ENCODE assay signal across 22 cellular contexts in genomic region chr20:54468082-54468481, GRCh38. TPM values are rescaled to one million over a fixed set of nuclear protein-coding genes. Genes with fewer than 3 reads are reported as not detected.
DNase-seq lines count a peak whose midpoint lies in the region; ATAC-seq, FAIRE-seq and TF ChIP-seq lines count a peak whose summit lies in the region.
"Had no signal": no experiment of that assay in that cellular context is flagged by ENCODE, and none has a peak within 500 bp of the region (broad histone marks: within the 10 kb centered on the region; RNA-seq: fewer than 3 reads in every experiment).

No MANE protein-coding gene starts in this region.

- H3K27me3 ChIP-seq in fibroblast of lung (ENCODE audit: control insufficient read depth, insufficient read depth, low read length) (no peaks in the 10 kb centered on the region), sigmoid colon (no peaks in the 10 kb centered on the region)

- ATAC-seq in HG02623 (IDR thresholded peaks at IDR 0.05; ENCODE audit: unreplicated experiment), result no peak

- H3K9ac ChIP-seq in fibroblast of lung (ENCODE audit: insufficient read depth, low read length), result no peak overlapping the region

- H3K36me3 ChIP-seq in fibroblast of lung (ENCODE audit: control insufficient read depth, insufficient read depth, low read length) (no peaks in the 10 kb centered on the region), sigmoid colon (no peaks in the 10 kb centered on the region)

- H3K4me3 ChIP-seq in fibroblast of lung (replicated peaks in 1 of 4; ENCODE audit: control extremely low read depth in 1 of 4, insufficient read depth in 1 of 4, low read depth in 3 of 4, low read length in 4 of 4) (no peak overlapping the region), sigmoid colon (no peak overlapping the region)

- WGBS in sigmoid colon, 2 donors, result 79 to 85% methylated on average over 3 of the region's 3 CpGs

- intact Hi-C loops in sigmoid colon (cut with DNase I), result no loop called here

- H4K20me1 ChIP-seq in fibroblast of lung (ENCODE audit: control insufficient read depth, extremely low read depth, insufficient read depth, low read length), result no peaks in the 10 kb centered on the region

- no peak overlapping the region for H2AFZ ChIP-seq in fibroblast of lung (ENCODE audit: low read length)

- H3K4me1 ChIP-seq in fibroblast of lung (ENCODE audit: control insufficient read depth, extremely low read depth, insufficient read depth, low read length) (no peaks in the 10 kb centered on the region), sigmoid colon (no peaks in the 10 kb centered on the region)

- no peak for TF ChIP-seq CTCF in fibroblast of lung (conservative IDR thresholded peaks at IDR 0.05 in 1 of 2, IDR thresholded peaks at IDR 0.05 in 1 of 2; ENCODE audit: low read depth in 1 of 2, low read length in 2 of 2)
- TF ChIP-seq CTCF in sigmoid colon (IDR thresholded peaks at IDR 0.05), result no peak

- no peak for FAIRE-seq in H54 (lab: Jason Lieb, UNC)
- FAIRE-seq: GM12892, H1 had no signal

- no peak overlapping the region for H3K4me2 ChIP-seq in fibroblast of lung (ENCODE audit: extremely low read depth, insufficient read depth, low read length)

- DNase-seq in NCI-H2171 treated with DMSO at 0.1 percent for 48 hours (lab: John Stamatoyannopoulos, UW) (peak; percentile 17), NCI-H2171 (lab: John Stamatoyannopoulos, UW) (no peak), DMS 273 treated with DMSO at 0.1 percent for 48 hours (lab: John Stamatoyannopoulos, UW) (peak; percentile 26), NCI-H1694 treated with DMSO at 0.1 percent for 48 hours (lab: John Stamatoyannopoulos, UW) (peak; percentile 42), fibroblast of lung (ENCODE audit: low read depth in 2 of 2) (peak; percentile 5 to 10), H54 (ENCODE audit: insufficient read length, low spot score) (no peak), sigmoid colon (no peak)
- DNase-seq: C1 segment of cervical spinal cord; HFFc6; IMR-90; NCI-H1417 treated with DMSO at 0.1 percent for 48 hours; NCI-H345; NCI-H526 treated with DMSO at 0.1 percent for 48 hours; NK-92 treated with Interleukin-12 subunit alpha and Interleukin-12 subunit beta, amount 100 ng/mL, for 24 hours; T-helper 1 cell had no signal

- H3K9me3 ChIP-seq in fibroblast of lung (ENCODE audit: control insufficient read depth, insufficient read depth, low read depth, low read length) (no peaks in the 10 kb centered on the region), sigmoid colon (no peaks in the 10 kb centered on the region)

- H3K27ac ChIP-seq in fibroblast of lung (ENCODE audit: insufficient read depth, low read length) (no peak overlapping the region), sigmoid colon (no peak overlapping the region)
- H3K27ac ChIP-seq: RWPE1 had no signal

- H3K79me2 ChIP-seq in fibroblast of lung (ENCODE audit: control insufficient read depth, insufficient read depth, low read length), result no peaks in the 10 kb centered on the region

- TF ChIP-seq EP300 in sigmoid colon (IDR thresholded peaks at IDR 0.05), result no peak

- TF ChIP-seq POLR2A in H54 (IDR thresholded peaks at IDR 0.05; ENCODE audit: low read depth, low read length), result no peak
- TF ChIP-seq POLR2A in sigmoid colon (IDR thresholded peaks at IDR 0.05), result no peak

RNA-seq across cellular contexts. Expression of gene DOK5, which starts 7.3 kb away (rescaled TPM):
- total RNA-seq in fibroblast of lung (16.9 and 19.2 TPM in 2 replicates), sigmoid colon (1 to 10 TPM; 1.6 to 5.0 (median 2.4) TPM)
- polyA plus RNA-seq in fibroblast of lung (13.5 and 25.4 TPM in 2 replicates), sigmoid colon (under 1 TPM in 2 of 3 donors, not detected in 1; 0.32 to 0.60 TPM)
- polyA plus RNA-seq in fibroblast of lung (2012), result 14.7 and 27.0 TPM in 2 replicates
- polyA minus RNA-seq in fibroblast of lung (ENCODE audit: low replicate concordance), result 5.3 and 8.5 TPM in 2 replicates
- total RNA-seq: A172, LHCN-M2, OCI-LY7 had no signal

Comparison
In these comparisons a context has a peak if more than half of its experiments do, and no peak if none do; other contexts are left out.
1. DNase-seq: peak in NCI-H2171 treated with DMSO at 0.1 percent for 48 hours (single experiment), DMS 273 treated with DMSO at 0.1 percent for 48 hours (single experiment), NCI-H1694 treated with DMSO at 0.1 percent for 48 hours (single experiment) and fibroblast of lung (2 of 2); none in NCI-H2171 (single experiment), H54 (single experiment) and sigmoid colon (single experiment).